In the genomic region with DNA sequence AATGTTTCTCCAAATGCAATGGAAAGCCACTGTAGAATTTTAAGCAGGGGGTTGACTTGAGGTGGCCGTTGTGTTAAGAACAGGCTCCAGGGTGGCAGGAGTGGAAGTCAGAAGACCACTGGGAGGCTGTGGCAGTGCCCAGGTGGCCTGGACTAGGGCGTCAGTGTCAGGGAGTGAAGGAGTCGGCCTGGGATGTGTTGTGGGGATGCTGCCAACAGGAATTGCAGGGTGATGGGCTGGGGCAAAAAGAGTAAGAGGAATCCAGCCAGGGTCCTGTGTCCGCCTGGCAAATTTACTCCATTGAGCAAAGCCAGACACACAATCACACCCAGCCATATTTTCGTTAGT, we compare ENCODE assay signal across 15 cellular contexts.
"Had no signal": no experiment of that assay in that cellular context is flagged by ENCODE, and none has a peak within 500 bp of the region (broad histone marks: within the 10 kb centered on the region; RNA-seq: fewer than 3 reads in every experiment).

No MANE protein-coding gene starts in this region.

- H3K4me3 Mint-ChIP-seq: naive thymus-derived CD8-positive, alpha-beta T cell; neural crest cell; type B pancreatic cell had no signal

- H3K4me3 ChIP-seq: colonic mucosa, heart left ventricle, mucosa of descending colon, ovary had no signal

- H3K4me1 ChIP-seq: colonic mucosa, heart left ventricle had no signal

- DNase-seq: foreskin keratinocyte; heart left ventricle; hippocampal formation; kidney glomerular epithelial cell; mammary epithelial cell; naive thymus-derived CD8-positive, alpha-beta T cell; nucleus accumbens; ovary; right cardiac atrium; stimulated activated CD4-positive, alpha-beta T cell treated with anti-CD3 and anti-CD28 coated beads, Interleukin-12 subunit alpha, Interleukin-12 subunit beta, amount 100 ng/mL, for 4 hours; stimulated activated naive CD4-positive, alpha-beta T cell treated with Interleukin-2 at 50 U/mL for 16 hours had no signal

- H3K9me3 ChIP-seq: colonic mucosa, mucosa of descending colon, ovary had no signal

- H3K36me3 ChIP-seq: colonic mucosa, heart left ventricle, ovary had no signal

- ATAC-seq: heart left ventricle; naive thymus-derived CD8-positive, alpha-beta T cell; right cardiac atrium had no signal

- H3K27me3 Mint-ChIP-seq: type B pancreatic cell had no signal

- H3K27ac Mint-ChIP-seq: type B pancreatic cell had no signal

- H3K27ac ChIP-seq: colonic mucosa, foreskin keratinocyte, heart left ventricle, ovary had no signal

- H3K27me3 ChIP-seq: colonic mucosa, ovary had no signal

- H3K36me3 Mint-ChIP-seq: naive thymus-derived CD8-positive, alpha-beta T cell; type B pancreatic cell had no signal
